In the genomic region with DNA sequence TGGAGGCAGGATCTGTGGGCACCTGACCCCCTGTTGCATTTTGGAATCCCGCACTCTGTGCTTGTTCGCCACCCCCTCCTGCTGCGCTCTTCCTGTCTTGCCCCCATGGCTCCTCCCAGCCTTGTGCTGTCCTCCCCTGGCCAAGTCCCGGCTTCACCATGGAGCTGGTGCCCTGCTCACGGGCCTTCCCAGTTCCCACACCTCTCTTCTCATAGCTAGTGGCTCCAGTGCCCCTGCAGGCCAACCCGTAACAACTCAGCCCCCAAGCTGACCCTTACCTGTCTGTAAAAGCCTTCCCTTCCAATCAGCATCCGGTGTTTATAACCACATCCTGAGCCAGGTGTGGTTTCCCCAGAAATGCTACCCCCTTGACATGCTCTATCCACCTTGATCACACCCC, we compare ENCODE assay signal across 26 cellular contexts.
"Had no signal": no experiment of that assay in that cellular context is flagged by ENCODE, and none has a peak within 500 bp of the region (broad histone marks: within the 10 kb centered on the region; RNA-seq: fewer than 3 reads in every experiment).

No MANE protein-coding gene starts in this region.

- FAIRE-seq: colon, islet of Langerhans had no signal

- H3K4me1 ChIP-seq: foreskin keratinocyte had no signal

- H3K4me3 Mint-ChIP-seq: activated CD8-positive, alpha-beta T cell treated with anti-CD3 and anti-CD28 coated beads, Interleukin-2, amount 10 ng/mL, durations not matched to agents 7 days and 5 days; activated naive CD8-positive, alpha-beta T cell treated with anti-CD3 and anti-CD28 coated beads, Interleukin-2, amount 10 ng/mL, durations not matched to agents 7 days and 5 days; activated T-cell treated with anti-CD3 and anti-CD28 coated beads, Interleukin-2, amount 50 U/mL, for 24 hours; mesothelial cell of epicardium; natural killer cell treated with Interleukin-12 subunit alpha and Interleukin-12 subunit beta and Interleukin-15 and Interleukin-18, amount 100 ng/mL, for 72 hours; T-cell had no signal

- ATAC-seq: activated CD8-positive, alpha-beta T cell treated with anti-CD3 and anti-CD28 coated beads, Interleukin-2, amount 10 ng/mL, durations not matched to agents 7 days and 5 days; body of pancreas; foreskin keratinocyte; heart left ventricle; left cardiac atrium; lower lobe of right lung; natural killer cell treated with Interleukin-12 subunit alpha and Interleukin-12 subunit beta and Interleukin-15 and Interleukin-18, amount 100 ng/mL, for 72 hours; T-cell had no signal

- H3K27ac Mint-ChIP-seq: activated CD8-positive, alpha-beta T cell treated with anti-CD3 and anti-CD28 coated beads, Interleukin-2, amount 10 ng/mL, durations not matched to agents 7 days and 5 days; activated naive CD8-positive, alpha-beta T cell treated with anti-CD3 and anti-CD28 coated beads, Interleukin-2, amount 10 ng/mL, durations not matched to agents 7 days and 5 days; activated T-cell treated with anti-CD3 and anti-CD28 coated beads, Interleukin-2, amount 50 U/mL, for 24 hours; activated T-helper 2 cell treated with anti-CD3 and anti-CD28 coated beads, Interferon-gamma antibody, Interleukin-2, Interleukin-4, amounts not matched to agents 10 μg/mL and 5 μg/mL and 100 μg/mL, durations not matched to agents 14 hours and 24 hours and 36 hours; mesothelial cell of epicardium; natural killer cell treated with Interleukin-12 subunit alpha and Interleukin-12 subunit beta and Interleukin-15 and Interleukin-18, amount 100 ng/mL, for 72 hours; T-cell had no signal

- H3K36me3 Mint-ChIP-seq: activated naive CD8-positive, alpha-beta T cell treated with anti-CD3 and anti-CD28 coated beads, Interleukin-2, amount 10 ng/mL, durations not matched to agents 7 days and 5 days; mesothelial cell of epicardium; natural killer cell treated with Interleukin-12 subunit alpha and Interleukin-12 subunit beta and Interleukin-15 and Interleukin-18, amount 100 ng/mL, for 72 hours; T-cell had no signal

- H3K27me3 ChIP-seq: body of pancreas, foreskin keratinocyte, heart left ventricle, tibial artery had no signal

- H3K9me3 Mint-ChIP-seq: activated naive CD8-positive, alpha-beta T cell treated with anti-CD3 and anti-CD28 coated beads, Interleukin-2, amount 10 ng/mL, durations not matched to agents 7 days and 5 days; activated T-cell treated with anti-CD3 and anti-CD28 coated beads, Interleukin-2, amount 50 U/mL, for 24 hours; activated T-helper 2 cell treated with anti-CD3 and anti-CD28 coated beads, Interferon-gamma antibody, Interleukin-2, Interleukin-4, amounts not matched to agents 10 μg/mL and 5 μg/mL and 100 μg/mL, durations not matched to agents 14 hours and 24 hours and 36 hours; natural killer cell treated with Interleukin-12 subunit alpha and Interleukin-12 subunit beta and Interleukin-15 and Interleukin-18, amount 100 ng/mL, for 72 hours; T-cell had no signal

- H3K27ac ChIP-seq: body of pancreas, foreskin keratinocyte, heart left ventricle, lower lobe of right lung, tibial artery had no signal

- H3K36me3 ChIP-seq: heart left ventricle, lower lobe of right lung, tibial artery had no signal

- H3K4me3 ChIP-seq: body of pancreas, heart left ventricle, lower lobe of right lung, tibial artery had no signal

- H3K9me3 ChIP-seq: body of pancreas, heart left ventricle, lower lobe of right lung, tibial artery had no signal

- DNase-seq: activated CD4-positive, alpha-beta T cell treated with anti-CD3 and anti-CD28 coated beads for 48 hours; activated CD4-positive, CD25-positive, alpha-beta regulatory T cell; activated CD8-positive, alpha-beta T cell treated with anti-CD3 and anti-CD28 coated beads, Interleukin-2, amount 10 ng/mL, durations not matched to agents 7 days and 5 days; activated naive CD4-positive, alpha-beta T cell treated with Interleukin-2 at 50 U/mL for 16 hours; activated naive CD8-positive, alpha-beta T cell treated with anti-CD3 and anti-CD28 coated beads, Interleukin-2, amount 10 ng/mL, durations not matched to agents 7 days and 5 days; activated T-cell treated with anti-CD3 and anti-CD28 coated beads, Interleukin-2, amount 50 U/mL, for 24 hours; body of pancreas; foreskin keratinocyte; heart left ventricle; left cardiac atrium; lower lobe of right lung; occipital lobe; posterior cingulate gyrus; retina; stimulated activated CD4-positive, alpha-beta T cell treated with anti-CD3 and anti-CD28 coated beads, Interleukin-12 subunit alpha, Interleukin-12 subunit beta, amount 100 ng/mL, for 4 hours; stimulated activated CD4-positive, alpha-beta T cell treated with anti-CD3 and anti-CD28 coated beads, Interleukin-1b, Interleukin-23, amount 100 ng/mL, for 48 hours; stimulated activated CD8-positive, alpha-beta memory T cell treated with anti-CD3 and anti-CD28 coated beads, Interleukin-4, amount 100 ng/mL, for 48 hours; stimulated activated naive CD4-positive, alpha-beta T cell; substantia nigra; T-cell; tibial artery had no signal

- H3K4me1 Mint-ChIP-seq: T-cell had no signal
